In genomic region chr3:46674031-46674592, GRCh38 we compare ENCODE assay signal across 14 cellular contexts. TPM values are rescaled to one million over a fixed set of nuclear protein-coding genes. Genes with fewer than 3 reads are reported as not detected.
A peak's percentile ranks its signal among the peaks of the same experiment; 100 is the strongest.
DNase-seq lines count a peak whose midpoint lies in the region; ATAC-seq, FAIRE-seq and TF ChIP-seq lines count a peak whose summit lies in the region.
"Had no signal": no experiment of that assay in that cellular context is flagged by ENCODE, and none has a peak within 500 bp of the region (broad histone marks: within the 10 kb centered on the region; RNA-seq: fewer than 3 reads in every experiment).

No MANE protein-coding gene starts in this region.

- H3K9me3 ChIP-seq in BE2C (no peaks in the 10 kb centered on the region), GM12878 (replicated peaks; ENCODE audit: control insufficient read depth, insufficient read depth, low read length) (no peaks in the 10 kb centered on the region), HepG2 (ENCODE audit: low read length) (no peaks in the 10 kb centered on the region)

- no peaks in the 10 kb centered on the region for H3K9me3 Mint-ChIP-seq in activated CD8-positive, alpha-beta T cell treated with anti-CD3 and anti-CD28 coated beads for 36 hours
- H3K9me3 Mint-ChIP-seq: activated B cell treated with CpG ODN at 0.5 μM for 24 hours had no signal

- no peak for TF ChIP-seq RAD21 in GM12878 (IDR thresholded peaks at IDR 0.05; ENCODE audit: insufficient read depth, low read depth, low read length)
- TF ChIP-seq RAD21 in HepG2 (CRISPR knock-in tag; IDR thresholded peaks at IDR 0.05) = no peak

- TF ChIP-seq POLR2A in GM12878 (IDR thresholded peaks at IDR 0.05; ENCODE audit: low read depth, low read length) (no peak), HepG2 (IDR thresholded peaks at IDR 0.05; ENCODE audit: insufficient read depth in 1 of 2, low read depth in 2 of 2, low read length in 2 of 2) (no peak)

- intact Hi-C loops in GM12878 (cut with micrococcal nuclease; ENCODE audit: unreplicated experiment) = no loop called here
- intact Hi-C loops in HepG2 (cut with micrococcal nuclease; ENCODE audit: unreplicated experiment) = no loop called here
- intact Hi-C loops in activated CD8-positive, alpha-beta T cell treated with anti-CD3 and anti-CD28 coated beads for 36 hours (cut with micrococcal nuclease) = no loop called here

- DNase-seq in BE2C = peak; percentile 2
- DNase-seq in HFF-Myc (ENCODE audit: extremely low read depth, low read depth) = no peak
- DNase-seq in GM12878 (ENCODE audit: low read depth, low spot score) = no peak
- peak; percentile 12 for DNase-seq in HepG2 (ENCODE audit: low spot score)
- DNase-seq in activated CD8-positive, alpha-beta T cell treated with anti-CD3 and anti-CD28 coated beads for 36 hours = no peak
- DNase-seq in NCI-H446 (lab: John Stamatoyannopoulos, UW) = no peak
- DNase-seq: activated B cell treated with CpG ODN at 0.5 μM for 24 hours; DMS153; effector CD8-positive, alpha-beta T cell; NCI-H1417 treated with DMSO at 0.1 percent for 48 hours; stimulated activated naive CD4-positive, alpha-beta T cell treated with Interleukin-2 at 50 U/mL for 16 hours had no signal

- FAIRE-seq in GM12878 (lab: Jason Lieb, UNC) (no peak), HepG2 (lab: Jason Lieb, UNC) (no peak)

- SMC1A ChIA-PET in GM12878 (lab: Charles Lee; ENCODE audit: uncharacterized antibody, unreplicated experiment) = interaction anchor here (1.0 kb wide), 1 partner anchor 173 kb away, joined by 3 read pairs; no protein-coding TSS in a partner anchor

- H3K9ac ChIP-seq in GM12878 (ENCODE audit: control insufficient read depth, insufficient read depth, low read length) = no peak overlapping the region
- no peak overlapping the region for H3K9ac ChIP-seq in HepG2 (ENCODE audit: insufficient read depth, low read depth, low read length)

- no peaks in the 10 kb centered on the region for H3K27me3 ChIP-seq in BE2C
- H3K27me3 ChIP-seq in GM12878 (replicated peaks in 1 of 2; ENCODE audit: control insufficient read depth in 2 of 2, insufficient read depth in 2 of 2, low read length in 1 of 2) = no peaks in the 10 kb centered on the region
- H3K27me3 ChIP-seq in HepG2 (ENCODE audit: control insufficient read depth in 1 of 2, insufficient read depth in 2 of 2, low read length in 2 of 2) = peaks cover 0 to 35% of the 10 kb centered on the region in 2 experiments; a peak in 4 of 5 replicates

- H3K36me3 ChIP-seq in BE2C = no peaks in the 10 kb centered on the region
- no peaks in the 10 kb centered on the region for H3K36me3 ChIP-seq in GM12878 (ENCODE audit: control insufficient read depth in 2 of 2, insufficient read depth in 2 of 2, low read length in 1 of 2)
- no peaks in the 10 kb centered on the region for H3K36me3 ChIP-seq in HepG2 (replicated peaks in 1 of 2; ENCODE audit: control insufficient read depth in 1 of 2, insufficient read depth in 2 of 2, low read length in 2 of 2)

- no peak overlapping the region for H3K27ac Mint-ChIP-seq in activated CD8-positive, alpha-beta T cell treated with anti-CD3 and anti-CD28 coated beads for 36 hours
- H3K27ac Mint-ChIP-seq: activated B cell treated with CpG ODN at 0.5 μM for 24 hours had no signal

- TF ChIP-seq CTCF in BE2C (IDR thresholded peaks at IDR 0.05; ENCODE audit: low read depth, low read length) (peak; percentile 31; the same call in 1 of the 2 replicates), HFF-Myc (IDR thresholded peaks at IDR 0.05; ENCODE audit: low read depth, low read length, missing control alignments) (peak; percentile 48), GM12878 (IDR thresholded peaks at IDR 0.05 in 2 of 3, conservative IDR thresholded peaks at IDR 0.05 in 1 of 3; ENCODE audit: control insufficient read depth in 2 of 3, extremely low read depth in 1 of 3, insufficient read depth in 1 of 3, low read depth in 3 of 3, low read length in 3 of 3) (peak in 2 of 3 experiments; percentile 19 to 38; a peak in 2 of 6 replicates), HepG2 (CRISPR knock-in tag; IDR thresholded peaks at IDR 0.05) (peak; percentile 19; the same call in 1 of the 2 replicates)
- TF ChIP-seq CTCF in activated CD8-positive, alpha-beta T cell treated with anti-CD3 and anti-CD28 coated beads for 36 hours (IDR thresholded peaks at IDR 0.05) = no peak

- no TSS peak for BruUV-seq in GM12878 (replicated peaks; lab: Mats Ljungman, UMichigan)
- BruUV-seq in HepG2 (replicated peaks; lab: Mats Ljungman, UMichigan) = no TSS peak

- no peak overlapping the region for H3K4me2 ChIP-seq in GM12878 (ENCODE audit: control insufficient read depth, insufficient read depth)
- H3K4me2 ChIP-seq in HepG2 (ENCODE audit: low read depth, low read length) = no peak overlapping the region

- TF ChIP-seq EP300 in GM12878 (IDR thresholded peaks at IDR 0.05; ENCODE audit: borderline replicate concordance in 1 of 2, control insufficient read depth in 1 of 2, low read depth in 2 of 2, low read length in 2 of 2) (no peak), HepG2 (IDR thresholded peaks at IDR 0.05; ENCODE audit: low read depth in 2 of 2, low read length in 2 of 2) (no peak), HepG2 (CRISPR knock-in tag; IDR thresholded peaks at IDR 0.05; ENCODE audit: borderline replicate concordance) (no peak)

- peak; percentile 44; the same call in 2 of the 3 replicates for ATAC-seq in GM12878
- ATAC-seq in HepG2 = peak; percentile 71
- ATAC-seq in activated CD8-positive, alpha-beta T cell treated with anti-CD3 and anti-CD28 coated beads for 36 hours = no peak
- no peak for ATAC-seq in HG03565 (IDR thresholded peaks at IDR 0.05; ENCODE audit: unreplicated experiment)
- no peak for ATAC-seq in HG02678 (IDR thresholded peaks at IDR 0.05; ENCODE audit: unreplicated experiment)

- POLR2A ChIA-PET in GM12878 (lab: Charles Lee) = interaction anchor here (0.6 kb wide), 1 partner anchor 748 kb away, joined by 3 read pairs; no protein-coding TSS in a partner anchor
- POLR2A ChIA-PET in HepG2 (lab: Yijun Ruan, JAX) = no interaction called here
- POLR2A ChIA-PET in activated CD8-positive, alpha-beta T cell treated with anti-CD3 and anti-CD28 coated beads for 36 hours (lab: Charles Lee) = no interaction called here

- no peak overlapping the region for H3K4me3 ChIP-seq in BE2C (ENCODE audit: low read depth, low read length)
- H3K4me3 ChIP-seq in HFF-Myc (replicated peaks; ENCODE audit: low read depth, low read length) = no peak overlapping the region
- H3K4me3 ChIP-seq in GM12878 = no peak overlapping the region
- no peak overlapping the region for H3K4me3 ChIP-seq in HepG2 (replicated peaks in 1 of 3; ENCODE audit: insufficient read depth in 1 of 3, low read depth in 2 of 3, low read length in 3 of 3)

- no peak overlapping the region for H2AFZ ChIP-seq in GM12878 (ENCODE audit: control insufficient read depth, low read depth, low read length)
- H2AFZ ChIP-seq in HepG2 (ENCODE audit: low read length) = no peak overlapping the region

- no peaks in the 10 kb centered on the region for H3K36me3 Mint-ChIP-seq in activated CD8-positive, alpha-beta T cell treated with anti-CD3 and anti-CD28 coated beads for 36 hours (ENCODE audit: low read depth)

- H3K4me1 ChIP-seq in BE2C = no peaks in the 10 kb centered on the region
- H3K4me1 ChIP-seq in GM12878 (ENCODE audit: control insufficient read depth, insufficient read depth, low read length) = no peaks in the 10 kb centered on the region
- H3K4me1 ChIP-seq in HepG2 (ENCODE audit: insufficient read depth, low read length) = no peaks in the 10 kb centered on the region

- H4K20me1 ChIP-seq in GM12878 (ENCODE audit: control insufficient read depth, insufficient read depth) (no peaks in the 10 kb centered on the region), HepG2 (ENCODE audit: insufficient read depth, low read length) (no peaks in the 10 kb centered on the region)

- H3K4me3 Mint-ChIP-seq in activated CD8-positive, alpha-beta T cell treated with anti-CD3 and anti-CD28 coated beads for 36 hours = no peak overlapping the region
- H3K4me3 Mint-ChIP-seq: activated B cell treated with CpG ODN at 0.5 μM for 24 hours had no signal

- H3K79me2 ChIP-seq in GM12878 (ENCODE audit: control insufficient read depth, insufficient read depth, low read length) (no peaks in the 10 kb centered on the region), HepG2 (ENCODE audit: insufficient read depth, low read length) (no peaks in the 10 kb centered on the region)

- in situ Hi-C loops in GM12878 (cut with MboI) (no loop called here), HepG2 (cut with HindIII; ENCODE audit: extremely low pct_ligation_motif_present, low pct_unique_long_range_greater_than_20kb) (no loop called here)

- 28% methylated on average over 8 of the region's 8 CpGs for WGBS in GM12878 (ENCODE audit: insufficient coverage, insufficient replicate concordance, low lambda C conversion rate, missing lambda C conversion rate)
- 65% methylated on average over 5 of the region's 8 CpGs for WGBS in HepG2 (ENCODE audit: low lambda C conversion rate)

- RAD21 ChIA-PET in GM12878 (lab: Charles Lee; ENCODE audit: unreplicated experiment) = no interaction called here

- no peaks in the 10 kb centered on the region for H3K4me1 Mint-ChIP-seq in activated CD8-positive, alpha-beta T cell treated with anti-CD3 and anti-CD28 coated beads for 36 hours (ENCODE audit: low read depth)
- H3K4me1 Mint-ChIP-seq: activated B cell treated with CpG ODN at 0.5 μM for 24 hours had no signal

- H3K27me3 Mint-ChIP-seq in activated CD8-positive, alpha-beta T cell treated with anti-CD3 and anti-CD28 coated beads for 36 hours = no peaks in the 10 kb centered on the region

- CTCF ChIA-PET in GM12878 (lab: Yijun Ruan, JAX) (interaction anchor here (0.7 to 2.0 kb wide), 3 partner anchors 8 to 186 kb away, joined by 3 to 8 read pairs (median 3); no protein-coding TSS in a partner anchor), HepG2 (lab: Yijun Ruan, JAX; ENCODE audit: low intra/inter-chr PET ratio, low total read pairs) (no interaction called here)
- CTCF ChIA-PET in activated CD8-positive, alpha-beta T cell treated with anti-CD3 and anti-CD28 coated beads for 36 hours (lab: Charles Lee) = interaction anchor here (0.8 kb wide), 1 partner anchor 186 kb away, joined by 3 read pairs; no protein-coding TSS in a partner anchor

- H3K27ac ChIP-seq in GM12878 (ENCODE audit: control insufficient read depth, insufficient read depth) = no peak overlapping the region
- no peak overlapping the region for H3K27ac ChIP-seq in HepG2 (ENCODE audit: extremely low read length, insufficient read depth, low read length)

RNA-seq across cellular contexts. Expression of gene ALS2CL, which starts 19.4 kb away (rescaled TPM):
- polyA plus RNA-seq in BE2C (2012; ENCODE audit: insufficient read depth, insufficient read length, low read depth) = 0.34 TPM
- 0.07 TPM in 1 of 2 replicates, not detected in the other for total RNA-seq in GM12878 (2013; cell fraction: nucleolus; rRNA removed)
- total RNA-seq in GM12878 (2014; rRNA removed) = not detected in 2 replicates
- total RNA-seq in GM12878 (2014; rRNA removed; fragmentation: Illumina TruSeq; extraction: Trizol) = not detected in 2 replicates
- total RNA-seq in GM12878 (2021) = 0.05 and 0.19 TPM in 2 replicates
- polyA plus RNA-seq in GM12878 (2011; ENCODE audit: low read depth) = not detected
- 0.01 TPM in 1 of 2 replicates, not detected in the other for polyA plus RNA-seq in GM12878 (2011; rRNA removed)
- not detected in 2 replicates for polyA plus RNA-seq in GM12878 (2011; cell fraction: cytosol; rRNA removed)
- 0.21 and 0.22 TPM in 2 replicates for polyA plus RNA-seq in GM12878 (2011; cell fraction: nucleus; rRNA removed)
- 0.06 TPM in 1 of 2 replicates, not detected in the other for polyA plus RNA-seq in GM12878 (2012)
- polyA plus RNA-seq in GM12878 (2014; fragmentation: Illumina TruSeq; extraction: Trizol) = not detected in 2 replicates
- polyA plus RNA-seq in GM12878 (2014; fragmentation: Nextera tagmentation; extraction: Ambion mirVana) = not detected
- polyA plus RNA-seq in GM12878 (2014; rRNA removed) = not detected in 2 replicates
- polyA plus RNA-seq in GM12878 (2016; fragmentation: Nextera tagmentation; extraction: Ambion mirVana) = not detected
- not detected in 2 replicates for polyA minus RNA-seq in GM12878 (2011; rRNA and poly(A)+ RNA removed)
- polyA minus RNA-seq in GM12878 (2011; cell fraction: cytosol; rRNA and poly(A)+ RNA removed) = 0.80 and 1.5 TPM in 2 replicates
- polyA minus RNA-seq in GM12878 (2011; cell fraction: nucleus; rRNA and poly(A)+ RNA removed) = 0.10 and 0.12 TPM in 2 replicates
- total RNA-seq in HepG2 (2016; rRNA removed; fragmentation: Illumina TruSeq; extraction: Trizol) = not detected in 2 replicates
- not detected in 2 replicates for total RNA-seq in HepG2 (2016; cell fraction: cytosol; rRNA removed; fragmentation: Illumina TruSeq; extraction: Trizol; ENCODE audit: low read depth)
- total RNA-seq in HepG2 (2016; cell fraction: insoluble cytoplasmic fraction; rRNA removed; fragmentation: Illumina TruSeq; extraction: Trizol) = not detected in 2 replicates
- not detected in 2 replicates for total RNA-seq in HepG2 (2016; cell fraction: membrane; rRNA removed; fragmentation: Illumina TruSeq; extraction: Trizol)
- not detected in 2 replicates for total RNA-seq in HepG2 (2016; cell fraction: nucleus; rRNA removed; fragmentation: Illumina TruSeq; extraction: Trizol)
- polyA plus RNA-seq in HepG2 (2011; rRNA removed) = not detected in 2 replicates
- not detected in 2 replicates for polyA plus RNA-seq in HepG2 (2011; cell fraction: cytosol; rRNA removed)
- polyA plus RNA-seq in HepG2 (2011; cell fraction: nucleus; rRNA removed) = 0.03 TPM in 1 of 2 replicates, not detected in the other
- not detected in 2 replicates for polyA plus RNA-seq in HepG2 (2012)
- not detected in 2 replicates for polyA plus RNA-seq in HepG2 (2016; cell fraction: cytosol; fragmentation: Illumina TruSeq; extraction: Trizol; ENCODE audit: low read depth)
- polyA plus RNA-seq in HepG2 (2016; cell fraction: insoluble cytoplasmic fraction; fragmentation: Illumina TruSeq; extraction: Trizol; ENCODE audit: low read depth) = not detected in 2 replicates
- not detected in 2 replicates for polyA plus RNA-seq in HepG2 (2016; cell fraction: membrane; fragmentation: Illumina TruSeq; extraction: Trizol; ENCODE audit: low read depth)
- polyA plus RNA-seq in HepG2 (2016; cell fraction: nucleus; fragmentation: Illumina TruSeq; extraction: Trizol; ENCODE audit: insufficient read depth, low read depth) = not detected in 2 replicates
- 20.4 TPM in 1 of 2 replicates, not detected in the other for polyA minus RNA-seq in HepG2 (2011; rRNA and poly(A)+ RNA removed; ENCODE audit: low replicate concordance)
- 0.20 TPM in 1 of 2 replicates, not detected in the other for polyA minus RNA-seq in HepG2 (2011; cell fraction: cytosol; rRNA and poly(A)+ RNA removed)
- not detected in 2 replicates for polyA minus RNA-seq in HepG2 (2011; cell fraction: nucleus; rRNA and poly(A)+ RNA removed)
- total RNA-seq in activated CD8-positive, alpha-beta T cell treated with anti-CD3 and anti-CD28 coated beads for 36 hours = 1 to 10 TPM; 1.7 to 2.0 TPM

RNA-seq across cellular contexts. Expression of gene TMIE, which starts 27.1 kb away (rescaled TPM):
- 0.62 TPM for polyA plus RNA-seq in BE2C (2012; ENCODE audit: insufficient read depth, insufficient read length, low read depth)
- total RNA-seq in GM12878 (2013; cell fraction: nucleolus; rRNA removed) = not detected in 2 replicates
- total RNA-seq in GM12878 (2014; rRNA removed) (not detected in 2 replicates), GM12878 (2014; rRNA removed; fragmentation: Illumina TruSeq; extraction: Trizol) (not detected in 2 replicates), GM12878 (2021) (not detected in 2 replicates), HepG2 (2016; rRNA removed; fragmentation: Illumina TruSeq; extraction: Trizol) (not detected in 2 replicates)
- polyA plus RNA-seq in GM12878 (2011; ENCODE audit: low read depth) = not detected
- polyA plus RNA-seq in GM12878 (2011; rRNA removed) (not detected in 2 replicates), GM12878 (2014; fragmentation: Illumina TruSeq; extraction: Trizol) (not detected in 2 replicates), GM12878 (2014; fragmentation: Nextera tagmentation; extraction: Ambion mirVana) (not detected), GM12878 (2014; rRNA removed) (not detected in 2 replicates), GM12878 (2016; fragmentation: Nextera tagmentation; extraction: Ambion mirVana) (not detected), HepG2 (2011; rRNA removed) (not detected in 2 replicates)
- polyA plus RNA-seq in GM12878 (2011; cell fraction: cytosol; rRNA removed) = not detected in 2 replicates
- polyA plus RNA-seq in GM12878 (2011; cell fraction: nucleus; rRNA removed) = not detected in 2 replicates
- not detected in 2 replicates for polyA plus RNA-seq in GM12878 (2012)
- polyA minus RNA-seq in GM12878 (2011; rRNA and poly(A)+ RNA removed) = not detected in 2 replicates
- not detected in 2 replicates for polyA minus RNA-seq in GM12878 (2011; cell fraction: cytosol; rRNA and poly(A)+ RNA removed)
- polyA minus RNA-seq in GM12878 (2011; cell fraction: nucleus; rRNA and poly(A)+ RNA removed) = not detected in 2 replicates
- not detected in 2 replicates for total RNA-seq in HepG2 (2016; cell fraction: cytosol; rRNA removed; fragmentation: Illumina TruSeq; extraction: Trizol; ENCODE audit: low read depth)
- not detected in 2 replicates for total RNA-seq in HepG2 (2016; cell fraction: insoluble cytoplasmic fraction; rRNA removed; fragmentation: Illumina TruSeq; extraction: Trizol)
- total RNA-seq in HepG2 (2016; cell fraction: membrane; rRNA removed; fragmentation: Illumina TruSeq; extraction: Trizol) = not detected in 2 replicates
- not detected in 2 replicates for total RNA-seq in HepG2 (2016; cell fraction: nucleus; rRNA removed; fragmentation: Illumina TruSeq; extraction: Trizol)
- polyA plus RNA-seq in HepG2 (2011; cell fraction: cytosol; rRNA removed) = not detected in 2 replicates
- not detected in 2 replicates for polyA plus RNA-seq in HepG2 (2011; cell fraction: nucleus; rRNA removed)
- not detected in 2 replicates for polyA plus RNA-seq in HepG2 (2012)
- polyA plus RNA-seq in HepG2 (2016; cell fraction: cytosol; fragmentation: Illumina TruSeq; extraction: Trizol; ENCODE audit: low read depth) = not detected in 2 replicates
- polyA plus RNA-seq in HepG2 (2016; cell fraction: insoluble cytoplasmic fraction; fragmentation: Illumina TruSeq; extraction: Trizol; ENCODE audit: low read depth) = not detected in 2 replicates
- not detected in 2 replicates for polyA plus RNA-seq in HepG2 (2016; cell fraction: membrane; fragmentation: Illumina TruSeq; extraction: Trizol; ENCODE audit: low read depth)
- polyA plus RNA-seq in HepG2 (2016; cell fraction: nucleus; fragmentation: Illumina TruSeq; extraction: Trizol; ENCODE audit: insufficient read depth, low read depth) = not detected in 2 replicates
- 0.14 TPM in 1 of 2 replicates, not detected in the other for polyA minus RNA-seq in HepG2 (2011; rRNA and poly(A)+ RNA removed; ENCODE audit: low replicate concordance)
- polyA minus RNA-seq in HepG2 (2011; cell fraction: cytosol; rRNA and poly(A)+ RNA removed) = not detected in 2 replicates
- polyA minus RNA-seq in HepG2 (2011; cell fraction: nucleus; rRNA and poly(A)+ RNA removed) = not detected in 2 replicates
- total RNA-seq in activated CD8-positive, alpha-beta T cell treated with anti-CD3 and anti-CD28 coated beads for 36 hours = under 1 TPM; 0.81 to 0.90 TPM
- total RNA-seq: RPMI7951 had no signal

RNA-seq across cellular contexts. Expression of gene PRSS50, which starts 43.6 kb away (rescaled TPM):
- not detected for polyA plus RNA-seq in BE2C (2012; ENCODE audit: insufficient read depth, insufficient read length, low read depth)
- not detected in 2 replicates for total RNA-seq in GM12878 (2013; cell fraction: nucleolus; rRNA removed)
- total RNA-seq in GM12878 (2014; rRNA removed) = not detected in 2 replicates
- not detected in 2 replicates for total RNA-seq in GM12878 (2014; rRNA removed; fragmentation: Illumina TruSeq; extraction: Trizol)
- total RNA-seq in GM12878 (2021) = not detected in 2 replicates
- polyA plus RNA-seq in GM12878 (2011; ENCODE audit: low read depth) = not detected
- not detected in 2 replicates for polyA plus RNA-seq in GM12878 (2011; rRNA removed)
- polyA plus RNA-seq in GM12878 (2011; cell fraction: cytosol; rRNA removed) = not detected in 2 replicates
- 0.04 TPM in 1 of 2 replicates, not detected in the other for polyA plus RNA-seq in GM12878 (2011; cell fraction: nucleus; rRNA removed)
- not detected in 2 replicates for polyA plus RNA-seq in GM12878 (2012)
- polyA plus RNA-seq in GM12878 (2014; fragmentation: Illumina TruSeq; extraction: Trizol) = not detected in 2 replicates
- not detected for polyA plus RNA-seq in GM12878 (2014; fragmentation: Nextera tagmentation; extraction: Ambion mirVana)
- not detected in 2 replicates for polyA plus RNA-seq in GM12878 (2014; rRNA removed)
- under 1 TPM in 1 of 2 experiments, not detected in 1; 0.05 TPM for polyA plus RNA-seq in GM12878 (2016; fragmentation: Nextera tagmentation; extraction: Ambion mirVana)
- not detected in 2 replicates for polyA minus RNA-seq in GM12878 (2011; rRNA and poly(A)+ RNA removed)
- polyA minus RNA-seq in GM12878 (2011; cell fraction: cytosol; rRNA and poly(A)+ RNA removed) = not detected in 2 replicates
- polyA minus RNA-seq in GM12878 (2011; cell fraction: nucleus; rRNA and poly(A)+ RNA removed) = not detected in 2 replicates
- total RNA-seq in HepG2 (2016; rRNA removed; fragmentation: Illumina TruSeq; extraction: Trizol) = not detected in 2 replicates
- not detected in 2 replicates for total RNA-seq in HepG2 (2016; cell fraction: cytosol; rRNA removed; fragmentation: Illumina TruSeq; extraction: Trizol; ENCODE audit: low read depth)
- not detected in 2 replicates for total RNA-seq in HepG2 (2016; cell fraction: insoluble cytoplasmic fraction; rRNA removed; fragmentation: Illumina TruSeq; extraction: Trizol)
- total RNA-seq in HepG2 (2016; cell fraction: membrane; rRNA removed; fragmentation: Illumina TruSeq; extraction: Trizol) = not detected in 2 replicates
- total RNA-seq in HepG2 (2016; cell fraction: nucleus; rRNA removed; fragmentation: Illumina TruSeq; extraction: Trizol) = not detected in 2 replicates
- not detected in 2 replicates for polyA plus RNA-seq in HepG2 (2011; rRNA removed)
- polyA plus RNA-seq in HepG2 (2011; cell fraction: cytosol; rRNA removed) = not detected in 2 replicates
- polyA plus RNA-seq in HepG2 (2011; cell fraction: nucleus; rRNA removed) = not detected in 2 replicates
- not detected in 2 replicates for polyA plus RNA-seq in HepG2 (2012)
- polyA plus RNA-seq in HepG2 (2016; cell fraction: cytosol; fragmentation: Illumina TruSeq; extraction: Trizol; ENCODE audit: low read depth) = not detected in 2 replicates
- polyA plus RNA-seq in HepG2 (2016; cell fraction: insoluble cytoplasmic fraction; fragmentation: Illumina TruSeq; extraction: Trizol; ENCODE audit: low read depth) = not detected in 2 replicates
- polyA plus RNA-seq in HepG2 (2016; cell fraction: membrane; fragmentation: Illumina TruSeq; extraction: Trizol; ENCODE audit: low read depth) = not detected in 2 replicates
- polyA plus RNA-seq in HepG2 (2016; cell fraction: nucleus; fragmentation: Illumina TruSeq; extraction: Trizol; ENCODE audit: insufficient read depth, low read depth) = not detected in 2 replicates
- polyA minus RNA-seq in HepG2 (2011; rRNA and poly(A)+ RNA removed; ENCODE audit: low replicate concordance) = not detected in 2 replicates
- polyA minus RNA-seq in HepG2 (2011; cell fraction: cytosol; rRNA and poly(A)+ RNA removed) = not detected in 2 replicates
- not detected in 2 replicates for polyA minus RNA-seq in HepG2 (2011; cell fraction: nucleus; rRNA and poly(A)+ RNA removed)
- not detected for total RNA-seq in activated CD8-positive, alpha-beta T cell treated with anti-CD3 and anti-CD28 coated beads for 36 hours
- total RNA-seq: activated B cell treated with CpG ODN at 0.5 μM for 24 hours, RPMI7951 had no signal

Comparison
In these comparisons a context has a peak if more than half of its experiments do, and no peak if none do; other contexts are left out.
1. DNase-seq: peak in BE2C (single experiment) and HepG2 (single experiment); none in HFF-Myc (single experiment), GM12878 (single experiment), activated CD8-positive, alpha-beta T cell treated with anti-CD3 and anti-CD28 coated beads for 36 hours (single experiment) and NCI-H446 (0 of 2).
2. ATAC-seq: peak in GM12878 (single experiment) and HepG2 (single experiment); none in activated CD8-positive, alpha-beta T cell treated with anti-CD3 and anti-CD28 coated beads for 36 hours (single experiment), HG03565 (single experiment) and HG02678 (single experiment).